25 cellular contexts compared by ENCODE assay signal in genomic region chr10:131911451-131911850, GRCh38. TPM values are rescaled to one million over a fixed set of nuclear protein-coding genes. Genes with fewer than 3 reads are reported as not detected.
A peak's percentile ranks its signal among the peaks of the same experiment; 100 is the strongest.
DNase-seq lines count a peak whose midpoint lies in the region; ATAC-seq and TF ChIP-seq lines count a peak whose summit lies in the region.
"Had no signal": no experiment of that assay in that cellular context is flagged by ENCODE, and none has a peak within 500 bp of the region (broad histone marks: within the 10 kb centered on the region; RNA-seq: fewer than 3 reads in every experiment).

No MANE protein-coding gene starts in this region.

- H2BK15ac ChIP-seq in neuronal stem cell (ENCODE audit: low read length), result no peak overlapping the region

- H3K27ac Mint-ChIP-seq in T-helper 17 cell, result peak overlapping the region; percentile 4
- H3K27ac Mint-ChIP-seq: stimulated activated memory B cell treated with anti-CD40 and anti-IgM and Interleukin-4, amounts not matched to agents 10 μg/mL and 1 μg/mL and 100 μg/mL, for 72 hours; type B pancreatic cell; WTC11 had no signal

- H3K4me1 ChIP-seq in cardiac muscle cell (ENCODE audit: low read depth) (peaks cover 8% of the 10 kb centered on the region), right atrium auricular region (peaks cover 0 to 25% of the 10 kb centered on the region in 2 donors), testis (peaks cover 43% of the 10 kb centered on the region), neuronal stem cell (ENCODE audit: control insufficient read depth in 2 of 2, insufficient read depth in 1 of 2, low read depth in 1 of 2, low read length in 2 of 2) (peaks cover 0 to 3% of the 10 kb centered on the region in 2 donors)
- H3K4me1 ChIP-seq: Caco-2 had no signal

- peak overlapping the region; percentile 33 for H3K4me3 Mint-ChIP-seq in T-helper 17 cell
- H3K4me3 Mint-ChIP-seq: immature natural killer cell; stimulated activated memory B cell treated with anti-CD40 and anti-IgM and Interleukin-4, amounts not matched to agents 10 μg/mL and 1 μg/mL and 100 μg/mL, for 72 hours; type B pancreatic cell; WTC11 had no signal

- no peak overlapping the region for H3K23ac ChIP-seq in neuronal stem cell (ENCODE audit: low read depth, low read length, poor library complexity)

- H3K36me3 ChIP-seq in cardiac muscle cell (peaks cover 3% of the 10 kb centered on the region), right atrium auricular region (no peaks in the 10 kb centered on the region), testis (ENCODE audit: low read depth, missing control alignments) (no peaks in the 10 kb centered on the region), neuronal stem cell (replicated peaks in 1 of 2; ENCODE audit: control insufficient read depth in 2 of 2, insufficient read depth in 2 of 2, low read length in 2 of 2) (peaks cover 2 to 52% of the 10 kb centered on the region in 2 donors)
- H3K36me3 ChIP-seq: brain microvascular endothelial cell, prostate gland had no signal

- no peak overlapping the region for H3K9ac ChIP-seq in neuronal stem cell (ENCODE audit: low read depth, low read length, poor library complexity)
- H3K9ac ChIP-seq: BLaER1 treated with 17β-estradiol and CSF1 and Interleukin-3, amounts not matched to agents 10 nM and 100 nM had no signal

- intact Hi-C loops in testis (cut with DNase I; ENCODE audit: low total_unique reads), result no loop called here

- H3K4ac ChIP-seq in neuronal stem cell (ENCODE audit: low read length), result no peak overlapping the region

- no peaks in the 10 kb centered on the region for H3K27me3 ChIP-seq in cardiac muscle cell
- H3K27me3 ChIP-seq in right atrium auricular region, result no peaks in the 10 kb centered on the region
- no peaks in the 10 kb centered on the region for H3K27me3 ChIP-seq in testis
- no peaks in the 10 kb centered on the region for H3K27me3 ChIP-seq in neuronal stem cell (ENCODE audit: control insufficient read depth in 3 of 3, insufficient read depth in 3 of 3, low read depth in 1 of 3, low read length in 3 of 3)
- H3K27me3 ChIP-seq: BLaER1 treated with 17β-estradiol and CSF1 and Interleukin-3, amounts not matched to agents 10 nM and 100 nM; brain microvascular endothelial cell; neutrophil had no signal

- no peak for TF ChIP-seq CTCF in cardiac muscle cell (IDR thresholded peaks at IDR 0.05; ENCODE audit: low read depth, low read length)
- TF ChIP-seq CTCF in right atrium auricular region (IDR thresholded peaks at IDR 0.05), result no peak
- TF ChIP-seq CTCF in testis (IDR thresholded peaks at IDR 0.05), result no peak

- H3K36me3 Mint-ChIP-seq in T-helper 17 cell (ENCODE audit: low read depth), result peaks cover 4% of the 10 kb centered on the region

- H4K91ac ChIP-seq in neuronal stem cell (ENCODE audit: low read depth, low read length, poor library complexity), result no peak overlapping the region

- no peak for TF ChIP-seq POLR2A in testis (IDR thresholded peaks at IDR 0.05)

- ATAC-seq in T-helper 17 cell, result no peak
- ATAC-seq: HepG2; left lobe of liver; stimulated activated memory B cell treated with anti-CD40 and anti-IgM and Interleukin-4, amounts not matched to agents 10 μg/mL and 1 μg/mL and 100 μg/mL, for 72 hours; WTC11 had no signal

- WGBS in testis, 2 donors, result 16 to 32% methylated on average over 9 of the region's 9 CpGs
- WGBS in neuronal stem cell (ENCODE audit: extremely low coverage in 2 of 2, insufficient read length in 2 of 2, insufficient replicate concordance in 1 of 2), 2 donors, result no CpG with 5 or more reads among the region's 9 CpGs

- H4K8ac ChIP-seq in neuronal stem cell (ENCODE audit: low read depth, low read length), result no peak overlapping the region

- H3K9me3 ChIP-seq in cardiac muscle cell (ENCODE audit: low read depth) (no peaks in the 10 kb centered on the region), right atrium auricular region (no peaks in the 10 kb centered on the region), T-helper 17 cell (ENCODE audit: control insufficient read depth, low read length, poor library complexity, severe bottlenecking) (no peaks in the 10 kb centered on the region), testis (no peaks in the 10 kb centered on the region), neuronal stem cell (replicated peaks in 1 of 2; ENCODE audit: control insufficient read depth in 2 of 2, insufficient read depth in 1 of 2, low read depth in 1 of 2, low read length in 2 of 2) (peaks cover 0 to 3% of the 10 kb centered on the region in 2 donors)
- H3K9me3 ChIP-seq: Caco-2, neutrophil, prostate gland had no signal

- H3K14ac ChIP-seq in neuronal stem cell (ENCODE audit: low read length), result no peak overlapping the region

- peaks cover 44% of the 10 kb centered on the region for H3K4me1 Mint-ChIP-seq in T-helper 17 cell

- H3K18ac ChIP-seq in neuronal stem cell (ENCODE audit: low read length), result no peak overlapping the region

- H3K4me3 ChIP-seq in cardiac muscle cell (no peak overlapping the region), right atrium auricular region (no peak overlapping the region), testis (no peak overlapping the region), neuronal stem cell (ENCODE audit: low read length in 2 of 2) (no peak overlapping the region)
- H3K4me3 ChIP-seq: BLaER1 treated with 17β-estradiol and CSF1 and Interleukin-3, amounts not matched to agents 10 nM and 100 nM; prostate gland had no signal

- no peak overlapping the region for H2BK12ac ChIP-seq in neuronal stem cell (ENCODE audit: low read length)

- DNase-seq in cardiac muscle cell (ENCODE audit: low read depth in 1 of 2, low spot score in 1 of 2), result no peak
- no peak for DNase-seq in right atrium auricular region (ENCODE audit: low spot score)
- no peak for DNase-seq in T-helper 17 cell
- peak; percentile 14 for DNase-seq in myocyte (ENCODE audit: low read depth)
- DNase-seq in testis, result peak; percentile 41
- DNase-seq in neuronal stem cell (ENCODE audit: low spot score), result no peak
- DNase-seq in NCI-H1105 (lab: John Stamatoyannopoulos, UW), result no peak
- DNase-seq: activated CD4-positive, alpha-beta T cell treated with anti-CD3 and anti-CD28 coated beads, Interleukin-2, amount 50 U/mL, for 48 hours; activated T-cell treated with anti-CD3 and anti-CD28 coated beads, Interleukin-2, amount 50 U/mL, for 48 hours; amygdala; brain microvascular endothelial cell; Caco-2; hippocampal formation; immature natural killer cell; mesendoderm; NCI-H1436; NCI-H774 had no signal

- no peak overlapping the region for H2BK120ac ChIP-seq in neuronal stem cell (ENCODE audit: low read depth, low read length)

- H3K27me3 Mint-ChIP-seq in T-helper 17 cell, result no peaks in the 10 kb centered on the region
- H3K27me3 Mint-ChIP-seq: stimulated activated memory B cell treated with anti-CD40 and anti-IgM and Interleukin-4, amounts not matched to agents 10 μg/mL and 1 μg/mL and 100 μg/mL, for 72 hours; type B pancreatic cell had no signal

- no peak overlapping the region for H3K4me2 ChIP-seq in neuronal stem cell (ENCODE audit: insufficient read depth, low read length, poor library complexity, severe bottlenecking)

- H2BK5ac ChIP-seq in neuronal stem cell (ENCODE audit: low read length), result no peak overlapping the region

- H2AFZ ChIP-seq in neuronal stem cell (ENCODE audit: low read length), result no peak overlapping the region

- no peak overlapping the region for H2AK5ac ChIP-seq in neuronal stem cell (ENCODE audit: low read depth, low read length)

- H3K27ac ChIP-seq in cardiac muscle cell, result peak overlapping the region; percentile 22
- no peak overlapping the region for H3K27ac ChIP-seq in right atrium auricular region
- peak overlapping the region in 1 of 2 donors; percentile 68 for H3K27ac ChIP-seq in testis
- no peak overlapping the region for H3K27ac ChIP-seq in neuronal stem cell (replicated peaks; ENCODE audit: low read length)
- H3K27ac ChIP-seq: BLaER1 treated with 17β-estradiol and CSF1 and Interleukin-3, amounts not matched to agents 10 nM and 100 nM; brain microvascular endothelial cell; neutrophil; prostate gland had no signal

- peaks cover 7% of the 10 kb centered on the region for H3K79me1 ChIP-seq in neuronal stem cell (ENCODE audit: low read depth, low read length)

RNA-seq across cellular contexts. Expression of gene PPP2R2D, which starts 10.6 kb away (rescaled TPM):
- total RNA-seq in cardiac muscle cell (40.5 and 43.5 TPM in 2 replicates), right atrium auricular region (10 to 100 TPM; 23.8 to 30.6 TPM), T-helper 17 cell (10 to 100 TPM; 34.5 to 36.6 TPM), myocyte (14.4 and 29.6 TPM in 2 replicates), testis (10 to 100 TPM; 48.5 to 49.2 TPM)
- polyA plus RNA-seq in cardiac muscle cell (37.3 and 45.0 TPM in 2 replicates), testis (ENCODE audit: insufficient read depth, low read depth, low replicate concordance) (34.9 TPM)
- 25.7 TPM for polyA plus RNA-seq in myocyte (2012)
- polyA plus RNA-seq in neuronal stem cell (2013, experiment 1 of 2), result 26.3 TPM
- 26.5 TPM for polyA plus RNA-seq in neuronal stem cell (2013, experiment 2 of 2)

Comparison
In these comparisons a context has a peak if more than half of its experiments do, and no peak if none do; other contexts are left out.
1. DNase-seq: peak in myocyte (single experiment) and testis (single experiment); none in cardiac muscle cell (0 of 2), right atrium auricular region (single experiment), T-helper 17 cell (0 of 3), neuronal stem cell (single experiment) and NCI-H1105 (single experiment).